ENCODE assay signal across 8 cellular contexts in genomic region chr22:36329217-36330078, GRCh38. TPM values are rescaled to one million over a fixed set of nuclear protein-coding genes. Genes with fewer than 3 reads are reported as not detected.
DNase-seq lines count a peak whose midpoint lies in the region; ATAC-seq and TF ChIP-seq lines count a peak whose summit lies in the region.

No MANE protein-coding gene starts in this region.

- H3K4me1 ChIP-seq in trophoblast cell (ENCODE audit: control insufficient read depth in 1 of 2, insufficient read depth in 2 of 2, low read length in 2 of 2) = peaks cover 61 to 64% of the 10 kb centered on the region in 2 experiments
- peaks cover 6 to 100% (median 84%) of the 10 kb centered on the region in 4 donors for H3K4me1 ChIP-seq in tibial nerve

- no peak for TF ChIP-seq POLR2A in tibial nerve (IDR thresholded peaks at IDR 0.05)

- peak in 1 of 2 donors; percentile 51 for TF ChIP-seq EP300 in tibial nerve (IDR thresholded peaks at IDR 0.05)

- peaks cover 52% of the 10 kb centered on the region for H3K79me1 ChIP-seq in trophoblast cell (ENCODE audit: low read length)

- H3K14ac ChIP-seq in trophoblast cell (ENCODE audit: low read length) = peak overlapping the region; percentile 97

- peak overlapping the region; percentile 96 for H3K18ac ChIP-seq in trophoblast cell (ENCODE audit: low read length)

- H2AFZ ChIP-seq in trophoblast cell (ENCODE audit: insufficient read depth, low read length, poor library complexity) = peak overlapping the region; percentile 32

- POLR2A ChIA-PET in GM10248 (lab: Yijun Ruan, JAX) = interaction anchor here (0.6 kb wide), 1 partner anchor 27 kb away, joined by 3 read pairs; no protein-coding TSS in a partner anchor

- peak overlapping the region; percentile 90 for H2BK120ac ChIP-seq in trophoblast cell (ENCODE audit: insufficient read depth, low read length, poor library complexity)

- H4K8ac ChIP-seq in trophoblast cell (ENCODE audit: low read depth, low read length) = peak overlapping the region; percentile 86

- H3K9me3 ChIP-seq in trophoblast cell (ENCODE audit: insufficient read depth, low read depth, low read length) = peaks cover 5% of the 10 kb centered on the region
- no peaks in the 10 kb centered on the region for H3K9me3 ChIP-seq in tibial nerve

- H4K91ac ChIP-seq in trophoblast cell (ENCODE audit: low read depth, low read length) = peak overlapping the region; percentile 97

- no peak for TF ChIP-seq CTCF in tibial nerve (IDR thresholded peaks at IDR 0.05)
- no peak for TF ChIP-seq CTCF in GM10248 (IDR thresholded peaks at IDR 0.05; ENCODE audit: control extremely low read depth, extremely low read depth, low read depth, missing control alignments)

- peak overlapping the region; percentile 94 for H2BK12ac ChIP-seq in trophoblast cell (ENCODE audit: low read length)

- H3K4me3 ChIP-seq in trophoblast cell (ENCODE audit: low read depth, low read length) (no peak overlapping the region), tibial nerve (no peak overlapping the region)

- H3K36me3 ChIP-seq in trophoblast cell (ENCODE audit: control insufficient read depth in 1 of 2, insufficient read depth in 2 of 2, low read length in 2 of 2) = peaks cover 48 to 56% of the 10 kb centered on the region in 2 experiments
- peaks cover 0 to 36% (median 13%) of the 10 kb centered on the region in 3 donors for H3K36me3 ChIP-seq in tibial nerve

- peak overlapping the region; percentile 96 for H2BK5ac ChIP-seq in trophoblast cell (ENCODE audit: low read depth, low read length, poor library complexity)

- peak overlapping the region; percentile 94 for H2AK5ac ChIP-seq in trophoblast cell (ENCODE audit: low read length)

- H3K4ac ChIP-seq in trophoblast cell (ENCODE audit: low read depth, low read length) = peak overlapping the region; percentile 60

- H3K27ac ChIP-seq in trophoblast cell (ENCODE audit: low read depth, low read length) (peak overlapping the region; percentile 99), tibial nerve (peak overlapping the region; percentile 79 to 99 (median 86))

- H4K12ac ChIP-seq in trophoblast cell (ENCODE audit: low read depth, low read length) = peak overlapping the region; percentile 47

- H3K27me3 ChIP-seq in trophoblast cell (ENCODE audit: insufficient read depth, low read length) (no peaks in the 10 kb centered on the region), tibial nerve (no peaks in the 10 kb centered on the region)

- peak overlapping the region; percentile 92 for H3K23ac ChIP-seq in trophoblast cell (ENCODE audit: low read length)

- ATAC-seq in HG02571 (IDR thresholded peaks at IDR 0.05; ENCODE audit: unreplicated experiment) = no peak

- peak overlapping the region; percentile 50 for H3K4me2 ChIP-seq in trophoblast cell (ENCODE audit: low read length)

- H3K79me2 ChIP-seq in trophoblast cell (ENCODE audit: control insufficient read depth, insufficient read depth, low read length, poor library complexity) = peaks cover 34% of the 10 kb centered on the region

- CTCF ChIA-PET in GM10248 (lab: Yijun Ruan, JAX) = interaction anchor here (1.4 to 3.5 kb wide), 5 partner anchors 28 to 139 kb away, joined by 3 to 22 read pairs (median 4); no protein-coding TSS in a partner anchor

- DNase-seq in HCEC 1CT = peak; percentile 99
- DNase-seq in RPMI7951 (ENCODE audit: low read depth) = peak; percentile 99
- DNase-seq in activated effector memory CD4-positive, alpha-beta T cell treated with anti-CD3 and anti-CD28 coated beads, Interleukin-2, amount 50 U/mL, for 16 hours = peak; percentile 92
- DNase-seq in foreskin melanocyte = peak; percentile 94
- DNase-seq in trophoblast cell = peak; percentile 98
- no peak for DNase-seq in tibial nerve (ENCODE audit: low spot score in 2 of 2)
- DNase-seq in GM10248 (ENCODE audit: extremely low spot score) = no peak

- peak overlapping the region; percentile 82 for H3K9ac ChIP-seq in trophoblast cell (ENCODE audit: low read length)

- no CpG with 5 or more reads among the region's 24 CpGs for WGBS in trophoblast cell (ENCODE audit: extremely low coverage, insufficient coverage, insufficient read length)
- 27 to 31% methylated on average over 22 to 23 of the region's 24 CpGs for WGBS in tibial nerve, 2 donors

RNA-seq across cellular contexts. Expression of gene MYH9, which starts 58.3 kb away (rescaled TPM):
- total RNA-seq in RPMI7951 (2014; rRNA removed; shearing (Covaris generic)) = 260 and 282 TPM in 2 replicates
- polyA plus RNA-seq in trophoblast cell (2013) = 280 and 288 TPM in 2 replicates
- total RNA-seq in tibial nerve = 100 to 1,000 TPM; 361 to 406 (median 386) TPM

Comparison
In these comparisons a context has a peak if more than half of its experiments do, and no peak if none do; other contexts are left out.
1. DNase-seq: peak in HCEC 1CT (single experiment), RPMI7951 (single experiment), activated effector memory CD4-positive, alpha-beta T cell treated with anti-CD3 and anti-CD28 coated beads, Interleukin-2, amount 50 U/mL, for 16 hours (single experiment), foreskin melanocyte (single experiment) and trophoblast cell (2 of 2); none in tibial nerve (0 of 2) and GM10248 (single experiment).